ENCODE assay signal across 25 cellular contexts in genomic region chr7:157496426-157497275, GRCh38.
DNase-seq lines count a peak whose midpoint lies in the region; ATAC-seq and TF ChIP-seq lines count a peak whose summit lies in the region.
"Had no signal": no experiment of that assay in that cellular context is flagged by ENCODE, and none has a peak within 500 bp of the region (broad histone marks: within the 10 kb centered on the region; RNA-seq: fewer than 3 reads in every experiment).

No MANE protein-coding gene starts in this region.

- no peak overlapping the region for H3K27ac ChIP-seq in gastrocnemius medialis
- H3K27ac ChIP-seq in naive thymus-derived CD4-positive, alpha-beta T cell (ENCODE audit: low read depth, low read length): no peak overlapping the region
- H3K27ac ChIP-seq: ascending aorta, C4-2B, GM23248, prostate gland, transverse colon had no signal

- peaks cover 14% of the 10 kb centered on the region for H3K9me3 Mint-ChIP-seq in activated naive CD8-positive, alpha-beta T cell treated with anti-CD3 and anti-CD28 coated beads, Interleukin-2, amount 10 ng/mL, durations not matched to agents 7 days and 5 days
- H3K9me3 Mint-ChIP-seq in activated naive CD8-positive, alpha-beta T cell treated with anti-CD3 and anti-CD28 coated beads, Interleukin-2, amount 50 U/mL, for 24 hours: peaks cover 5% of the 10 kb centered on the region
- H3K9me3 Mint-ChIP-seq in activated CD4-positive, alpha-beta memory T cell treated with anti-CD3 and anti-CD28 coated beads, Interleukin-2, amount 10 ng/mL, durations not matched to agents 7 days and 5 days: peaks cover 17% of the 10 kb centered on the region
- H3K9me3 Mint-ChIP-seq in type B pancreatic cell: no peaks in the 10 kb centered on the region
- H3K9me3 Mint-ChIP-seq in naive thymus-derived CD4-positive, alpha-beta T cell: peaks cover 0 to 11% (median 3%) of the 10 kb centered on the region in 11 donors

- peaks cover 9% of the 10 kb centered on the region for H3K4me1 Mint-ChIP-seq in activated naive CD8-positive, alpha-beta T cell treated with anti-CD3 and anti-CD28 coated beads, Interleukin-2, amount 10 ng/mL, durations not matched to agents 7 days and 5 days
- H3K4me1 Mint-ChIP-seq in activated naive CD8-positive, alpha-beta T cell treated with anti-CD3 and anti-CD28 coated beads, Interleukin-2, amount 50 U/mL, for 24 hours: peaks cover 47% of the 10 kb centered on the region
- peaks cover 33% of the 10 kb centered on the region for H3K4me1 Mint-ChIP-seq in activated CD4-positive, alpha-beta memory T cell treated with anti-CD3 and anti-CD28 coated beads, Interleukin-2, amount 10 ng/mL, durations not matched to agents 7 days and 5 days
- H3K4me1 Mint-ChIP-seq in type B pancreatic cell (ENCODE audit: unreplicated experiment): peaks cover 8% of the 10 kb centered on the region
- peaks cover 6 to 32% (median 23%) of the 10 kb centered on the region in 7 donors for H3K4me1 Mint-ChIP-seq in naive thymus-derived CD4-positive, alpha-beta T cell

- no peak overlapping the region for H3K4me3 Mint-ChIP-seq in activated naive CD8-positive, alpha-beta T cell treated with anti-CD3 and anti-CD28 coated beads, Interleukin-2, amount 10 ng/mL, durations not matched to agents 7 days and 5 days
- H3K4me3 Mint-ChIP-seq in activated naive CD8-positive, alpha-beta T cell treated with anti-CD3 and anti-CD28 coated beads, Interleukin-2, amount 50 U/mL, for 24 hours: no peak overlapping the region
- H3K4me3 Mint-ChIP-seq in activated CD4-positive, alpha-beta memory T cell treated with anti-CD3 and anti-CD28 coated beads, Interleukin-2, amount 10 ng/mL, durations not matched to agents 7 days and 5 days: no peak overlapping the region
- H3K4me3 Mint-ChIP-seq in type B pancreatic cell: no peak overlapping the region
- H3K4me3 Mint-ChIP-seq in naive thymus-derived CD4-positive, alpha-beta T cell: no peak overlapping the region
- H3K4me3 Mint-ChIP-seq: activated naive CD8-positive, alpha-beta T cell; activated T-helper 1 cell treated with anti-CD3 and anti-CD28 coated beads, Interleukin-12 subunit alpha, Interleukin-12 subunit beta, Interleukin-2, Interleukin-4 antibody, amounts not matched to agents 30 ng/mL and 10 ng/mL and 1 ng/mL, durations not matched to agents 14 hours and 24 hours and 36 hours; HFFc6 had no signal

- ATAC-seq in activated naive CD8-positive, alpha-beta T cell treated with anti-CD3 and anti-CD28 coated beads, Interleukin-2, amount 10 ng/mL, durations not matched to agents 7 days and 5 days (ENCODE audit: low read depth): no peak
- ATAC-seq in activated naive CD8-positive, alpha-beta T cell treated with anti-CD3 and anti-CD28 coated beads, Interleukin-2, amount 50 U/mL, for 24 hours: no peak
- no peak for ATAC-seq in gastrocnemius medialis
- ATAC-seq in naive thymus-derived CD4-positive, alpha-beta T cell: no peak

- peaks cover 11% of the 10 kb centered on the region for H3K36me3 Mint-ChIP-seq in activated naive CD8-positive, alpha-beta T cell treated with anti-CD3 and anti-CD28 coated beads, Interleukin-2, amount 10 ng/mL, durations not matched to agents 7 days and 5 days
- peaks cover 6% of the 10 kb centered on the region for H3K36me3 Mint-ChIP-seq in activated naive CD8-positive, alpha-beta T cell treated with anti-CD3 and anti-CD28 coated beads, Interleukin-2, amount 50 U/mL, for 24 hours (ENCODE audit: low read depth)
- peaks cover 24% of the 10 kb centered on the region for H3K36me3 Mint-ChIP-seq in activated CD4-positive, alpha-beta memory T cell treated with anti-CD3 and anti-CD28 coated beads, Interleukin-2, amount 10 ng/mL, durations not matched to agents 7 days and 5 days (ENCODE audit: low read depth)
- H3K36me3 Mint-ChIP-seq in type B pancreatic cell: no peaks in the 10 kb centered on the region
- H3K36me3 Mint-ChIP-seq in naive thymus-derived CD4-positive, alpha-beta T cell: peaks cover 0 to 18% (median 0%) of the 10 kb centered on the region in 5 donors
- H3K36me3 Mint-ChIP-seq: activated naive CD8-positive, alpha-beta T cell had no signal

- in situ Hi-C loops in gastrocnemius medialis (cut with MboI; ENCODE audit: low sequenced_read_pairs in 4 of 4): no loop called here

- H3K27me3 ChIP-seq in gastrocnemius medialis: no peaks in the 10 kb centered on the region
- no peaks in the 10 kb centered on the region for H3K27me3 ChIP-seq in naive thymus-derived CD4-positive, alpha-beta T cell (ENCODE audit: control insufficient read depth in 2 of 2, insufficient read depth in 2 of 2, low read length in 2 of 2)
- H3K27me3 ChIP-seq: ascending aorta had no signal

- intact Hi-C loops in gastrocnemius medialis (cut with DNase I; ENCODE audit: low total_unique reads): no loop called here
- intact Hi-C loops in naive thymus-derived CD4-positive, alpha-beta T cell (cut with micrococcal nuclease): no loop called here

- POLR2A ChIA-PET in activated naive CD8-positive, alpha-beta T cell treated with anti-CD3 and anti-CD28 coated beads, Interleukin-2, amount 10 ng/mL, durations not matched to agents 7 days and 5 days (lab: Charles Lee): interaction anchor here (0.9 kb wide), 1 partner anchor 34 kb away, joined by 3 read pairs; no protein-coding TSS in a partner anchor
- POLR2A ChIA-PET in activated CD4-positive, alpha-beta memory T cell treated with anti-CD3 and anti-CD28 coated beads, Interleukin-2, amount 10 ng/mL, durations not matched to agents 7 days and 5 days (lab: Charles Lee): no interaction called here
- POLR2A ChIA-PET in naive thymus-derived CD4-positive, alpha-beta T cell (lab: Charles Lee): interaction anchor here (0.6 kb wide), 2 partner anchors 8 to 25 kb away, joined by 3 to 4 read pairs; no protein-coding TSS in a partner anchor

- H3K27me3 Mint-ChIP-seq in activated naive CD8-positive, alpha-beta T cell treated with anti-CD3 and anti-CD28 coated beads, Interleukin-2, amount 10 ng/mL, durations not matched to agents 7 days and 5 days: peaks cover 35% of the 10 kb centered on the region
- H3K27me3 Mint-ChIP-seq in activated naive CD8-positive, alpha-beta T cell treated with anti-CD3 and anti-CD28 coated beads, Interleukin-2, amount 50 U/mL, for 24 hours: peaks cover 18% of the 10 kb centered on the region
- peaks cover 33% of the 10 kb centered on the region for H3K27me3 Mint-ChIP-seq in activated CD4-positive, alpha-beta memory T cell treated with anti-CD3 and anti-CD28 coated beads, Interleukin-2, amount 10 ng/mL, durations not matched to agents 7 days and 5 days
- peaks cover 3% of the 10 kb centered on the region for H3K27me3 Mint-ChIP-seq in type B pancreatic cell
- peaks cover 0 to 25% (median 10%) of the 10 kb centered on the region in 5 donors for H3K27me3 Mint-ChIP-seq in naive thymus-derived CD4-positive, alpha-beta T cell
- H3K27me3 Mint-ChIP-seq: activated naive CD8-positive, alpha-beta T cell had no signal

- peak; percentile 16 for DNase-seq in activated naive CD8-positive, alpha-beta T cell treated with anti-CD3 and anti-CD28 coated beads, Interleukin-2, amount 10 ng/mL, durations not matched to agents 7 days and 5 days
- no peak for DNase-seq in activated naive CD8-positive, alpha-beta T cell treated with anti-CD3 and anti-CD28 coated beads, Interleukin-2, amount 50 U/mL, for 24 hours
- DNase-seq in activated CD4-positive, alpha-beta memory T cell treated with anti-CD3 and anti-CD28 coated beads, Interleukin-2, amount 10 ng/mL, durations not matched to agents 7 days and 5 days: peak; percentile 11
- peak; percentile 43 for DNase-seq in islet precursor cell
- no peak for DNase-seq in type B pancreatic cell (ENCODE audit: extremely low spot score, unreplicated experiment)
- DNase-seq in gastrocnemius medialis: no peak
- DNase-seq in naive thymus-derived CD4-positive, alpha-beta T cell: no peak
- DNase-seq: activated CD4-positive, alpha-beta T cell treated with anti-CD3 and anti-CD28 coated beads, Interleukin-2, amount 50 U/mL, for 4 hours; Caco-2; caudate nucleus; dermis blood vessel endothelial cell; DND-41; GM23248; HFFc6; NCI-H1092 treated with DMSO at 0.1 percent for 48 hours; NCI-H187; NCI-H2171 treated with DMSO at 0.1 percent for 48 hours; NCI-H526; SHP77; transverse colon had no signal

- no peaks in the 10 kb centered on the region for H3K36me3 ChIP-seq in gastrocnemius medialis
- no peaks in the 10 kb centered on the region for H3K36me3 ChIP-seq in naive thymus-derived CD4-positive, alpha-beta T cell (ENCODE audit: control insufficient read depth in 2 of 3, insufficient read depth in 3 of 3, low read length in 3 of 3)
- H3K36me3 ChIP-seq: ascending aorta, prostate gland, transverse colon had no signal

- no peak overlapping the region for H3K4me3 ChIP-seq in gastrocnemius medialis
- no peak overlapping the region for H3K4me3 ChIP-seq in naive thymus-derived CD4-positive, alpha-beta T cell (ENCODE audit: low read length)
- H3K4me3 ChIP-seq: ascending aorta, GM23248, prostate gland, transverse colon had no signal

- no peaks in the 10 kb centered on the region for H3K9me3 ChIP-seq in gastrocnemius medialis
- no peaks in the 10 kb centered on the region for H3K9me3 ChIP-seq in naive thymus-derived CD4-positive, alpha-beta T cell (ENCODE audit: control insufficient read depth in 2 of 3, low read length in 3 of 3)
- H3K9me3 ChIP-seq: ascending aorta, prostate gland, transverse colon had no signal

- TF ChIP-seq CTCF in type B pancreatic cell (conservative IDR thresholded peaks at IDR 0.05) (no peak), gastrocnemius medialis (IDR thresholded peaks at IDR 0.05 in 4 of 5, conservative IDR thresholded peaks at IDR 0.05 in 1 of 5) (no peak)

- no peaks in the 10 kb centered on the region for H3K4me1 ChIP-seq in gastrocnemius medialis
- H3K4me1 ChIP-seq in naive thymus-derived CD4-positive, alpha-beta T cell (ENCODE audit: control insufficient read depth in 2 of 2, insufficient read depth in 2 of 2, low read length in 2 of 2): peaks cover 2 to 3% of the 10 kb centered on the region in 2 donors
- H3K4me1 ChIP-seq: ascending aorta, Caco-2, prostate gland, transverse colon had no signal

- CTCF ChIA-PET in activated CD4-positive, alpha-beta memory T cell treated with anti-CD3 and anti-CD28 coated beads, Interleukin-2, amount 10 ng/mL, durations not matched to agents 7 days and 5 days (lab: Charles Lee): no interaction called here
- CTCF ChIA-PET in naive thymus-derived CD4-positive, alpha-beta T cell (lab: Charles Lee): no interaction called here

- no peak overlapping the region for H3K27ac Mint-ChIP-seq in activated naive CD8-positive, alpha-beta T cell treated with anti-CD3 and anti-CD28 coated beads, Interleukin-2, amount 10 ng/mL, durations not matched to agents 7 days and 5 days
- H3K27ac Mint-ChIP-seq in activated naive CD8-positive, alpha-beta T cell treated with anti-CD3 and anti-CD28 coated beads, Interleukin-2, amount 50 U/mL, for 24 hours: no peak overlapping the region
- H3K27ac Mint-ChIP-seq in activated CD4-positive, alpha-beta memory T cell treated with anti-CD3 and anti-CD28 coated beads, Interleukin-2, amount 10 ng/mL, durations not matched to agents 7 days and 5 days: no peak overlapping the region
- peak overlapping the region; percentile 50 for H3K27ac Mint-ChIP-seq in type B pancreatic cell
- peak overlapping the region in 4 of 9 donors; percentile 23 to 81 (median 70) for H3K27ac Mint-ChIP-seq in naive thymus-derived CD4-positive, alpha-beta T cell
- H3K27ac Mint-ChIP-seq: activated naive CD8-positive, alpha-beta T cell; activated T-helper 1 cell treated with anti-CD3 and anti-CD28 coated beads, Interleukin-12 subunit alpha, Interleukin-12 subunit beta, Interleukin-2, Interleukin-4 antibody, amounts not matched to agents 30 ng/mL and 10 ng/mL and 1 ng/mL, durations not matched to agents 14 hours and 24 hours and 36 hours; HFFc6 had no signal

- TF ChIP-seq POLR2A in gastrocnemius medialis (IDR thresholded peaks at IDR 0.05): no peak

Comparison
In these comparisons a context has a peak if more than half of its experiments do, and no peak if none do; other contexts are left out.
1. DNase-seq: peak in activated naive CD8-positive, alpha-beta T cell treated with anti-CD3 and anti-CD28 coated beads, Interleukin-2, amount 10 ng/mL, durations not matched to agents 7 days and 5 days (single experiment), activated CD4-positive, alpha-beta memory T cell treated with anti-CD3 and anti-CD28 coated beads, Interleukin-2, amount 10 ng/mL, durations not matched to agents 7 days and 5 days (single experiment) and islet precursor cell (single experiment); none in activated naive CD8-positive, alpha-beta T cell treated with anti-CD3 and anti-CD28 coated beads, Interleukin-2, amount 50 U/mL, for 24 hours (single experiment), type B pancreatic cell (single experiment), gastrocnemius medialis (0 of 2) and naive thymus-derived CD4-positive, alpha-beta T cell (0 of 9).